ENCODE assay signal across 11 cellular contexts in the genomic region with DNA sequence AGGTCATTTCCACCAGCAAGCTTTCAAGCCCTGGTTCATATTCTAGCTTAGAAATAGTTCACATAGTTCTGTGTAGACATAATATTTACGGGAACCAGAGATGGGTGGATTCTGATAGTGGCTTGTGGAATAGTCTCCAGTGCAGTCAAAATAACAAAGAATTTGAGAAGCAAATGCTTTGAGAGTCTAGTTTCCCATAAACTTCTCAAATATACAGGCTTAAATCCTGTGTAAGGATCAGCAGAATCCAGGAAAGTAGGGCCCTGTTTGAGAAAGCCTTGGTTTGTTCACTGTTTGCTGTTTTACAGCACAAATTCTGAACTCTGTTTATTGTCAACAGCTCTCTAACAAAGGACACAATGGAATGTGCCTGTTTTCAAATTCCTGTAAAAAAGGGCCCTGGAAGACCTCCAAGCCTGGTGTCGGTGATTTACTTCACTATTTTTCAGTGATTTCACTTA. TPM values are rescaled to one million over a fixed set of nuclear protein-coding genes. Genes with fewer than 3 reads are reported as not detected.
DNase-seq lines count a peak whose midpoint lies in the region; ATAC-seq and TF ChIP-seq lines count a peak whose summit lies in the region.
"Had no signal": no experiment of that assay in that cellular context is flagged by ENCODE, and none has a peak within 500 bp of the region (broad histone marks: within the 10 kb centered on the region; RNA-seq: fewer than 3 reads in every experiment).

No MANE protein-coding gene starts in this region.

- no peak overlapping the region for H4K12ac ChIP-seq in trophoblast cell (ENCODE audit: low read depth, low read length)

- ATAC-seq in Right ventricle myocardium inferior (no peak), left cardiac atrium (peak; percentile 64 to 68)
- ATAC-seq: activated T-helper 17 cell treated with anti-CD3 and anti-CD28 coated beads, Interleukin-2, amount 50 U/mL, for 72 hours had no signal

- no peak overlapping the region for H2BK12ac ChIP-seq in trophoblast cell (ENCODE audit: low read length)

- H3K9me3 ChIP-seq in cardiac muscle cell (ENCODE audit: low read depth) (no peaks in the 10 kb centered on the region), trophoblast cell (ENCODE audit: insufficient read depth, low read depth, low read length) (no peaks in the 10 kb centered on the region), WERI-Rb-1 (ENCODE audit: severe bottlenecking) (no peaks in the 10 kb centered on the region)

- no peak overlapping the region for H2AFZ ChIP-seq in trophoblast cell (ENCODE audit: insufficient read depth, low read length, poor library complexity)

- H3K4me3 ChIP-seq in cardiac muscle cell = no peak overlapping the region
- H3K4me3 ChIP-seq in trophoblast cell (ENCODE audit: low read depth, low read length) = no peak overlapping the region
- H3K4me3 ChIP-seq in WERI-Rb-1 (ENCODE audit: low read depth, low read length) = no peak overlapping the region

- H2BK5ac ChIP-seq in trophoblast cell (ENCODE audit: low read depth, low read length, poor library complexity) = no peak overlapping the region

- peaks cover 31% of the 10 kb centered on the region for H3K79me1 ChIP-seq in trophoblast cell (ENCODE audit: low read length)

- H2BK120ac ChIP-seq in trophoblast cell (ENCODE audit: insufficient read depth, low read length, poor library complexity) = no peak overlapping the region

- H2AK5ac ChIP-seq in trophoblast cell (ENCODE audit: low read length) = no peak overlapping the region

- intact Hi-C loops in Right ventricle myocardium inferior (cut with DNase I) (no loop called here), left cardiac atrium (cut with DNase I) (no loop called here)

- TF ChIP-seq CTCF in cardiac muscle cell (IDR thresholded peaks at IDR 0.05; ENCODE audit: low read depth, low read length) (no peak), WERI-Rb-1 (IDR thresholded peaks at IDR 0.05; ENCODE audit: low read depth, low read length) (no peak)

- no peak overlapping the region for H3K9ac ChIP-seq in trophoblast cell (ENCODE audit: low read length)

- no peak overlapping the region for H3K4me2 ChIP-seq in trophoblast cell (ENCODE audit: low read length)

- H3K23ac ChIP-seq in trophoblast cell (ENCODE audit: low read length) = no peak overlapping the region

- no peak overlapping the region for H3K4ac ChIP-seq in trophoblast cell (ENCODE audit: low read depth, low read length)

- no CpG with 5 or more reads among the region's 2 CpGs for WGBS in trophoblast cell (ENCODE audit: extremely low coverage, insufficient coverage, insufficient read length)

- no peaks in the 10 kb centered on the region for H3K27me3 ChIP-seq in cardiac muscle cell
- H3K27me3 ChIP-seq in trophoblast cell (ENCODE audit: insufficient read depth, low read length) = no peaks in the 10 kb centered on the region
- H3K27me3 ChIP-seq in WERI-Rb-1 (ENCODE audit: insufficient read depth, low read depth, severe bottlenecking) = no peaks in the 10 kb centered on the region

- no peak overlapping the region for H3K14ac ChIP-seq in trophoblast cell (ENCODE audit: low read length)

- H4K91ac ChIP-seq in trophoblast cell (ENCODE audit: low read depth, low read length) = no peak overlapping the region

- no peaks in the 10 kb centered on the region for H3K36me3 ChIP-seq in cardiac muscle cell
- no peaks in the 10 kb centered on the region for H3K36me3 ChIP-seq in trophoblast cell (ENCODE audit: control insufficient read depth in 1 of 2, insufficient read depth in 2 of 2, low read length in 2 of 2)
- H3K36me3 ChIP-seq in WERI-Rb-1 = no peaks in the 10 kb centered on the region

- peak overlapping the region; percentile 81 for H3K27ac ChIP-seq in cardiac muscle cell
- peak overlapping the region; percentile 92 for H3K27ac ChIP-seq in trophoblast cell (ENCODE audit: low read depth, low read length)
- no peak overlapping the region for H3K27ac ChIP-seq in WERI-Rb-1

- H3K4me1 ChIP-seq in cardiac muscle cell (ENCODE audit: low read depth) (peaks cover 10% of the 10 kb centered on the region), trophoblast cell (ENCODE audit: control insufficient read depth in 1 of 2, insufficient read depth in 2 of 2, low read length in 2 of 2) (peaks cover 18 to 27% of the 10 kb centered on the region in 2 experiments)

- no peak overlapping the region for H4K8ac ChIP-seq in trophoblast cell (ENCODE audit: low read depth, low read length)

- H3K18ac ChIP-seq in trophoblast cell (ENCODE audit: low read length) = no peak overlapping the region

- DNase-seq in cardiac muscle cell (ENCODE audit: low read depth in 1 of 2, low spot score in 1 of 2) (peak in 1 of 2 donors; percentile 82), Right ventricle myocardium inferior (ENCODE audit: missing footprints) (no peak), left cardiac atrium (no peak), trophoblast cell (peak; percentile 25 to 88), WERI-Rb-1 (no peak), iPS-NIHi11 (ENCODE audit: low spot score) (no peak), NCI-H2029 (lab: John Stamatoyannopoulos, UW) (no peak)
- DNase-seq in stimulated activated CD4-positive, alpha-beta T cell treated with anti-CD3 and anti-CD28 coated beads, Interleukin-15, amount 100 ng/mL, for 24 hours = no peak
- DNase-seq: Karpas-422, NCI-H510A treated with DMSO at 0.1 percent for 48 hours had no signal

- H3K79me2 ChIP-seq in trophoblast cell (ENCODE audit: control insufficient read depth, insufficient read depth, low read length, poor library complexity) = peaks cover 7% of the 10 kb centered on the region

RNA-seq across cellular contexts. Expression of a gene that starts 11.5 kb away (rescaled TPM):
- 44.3 and 66.0 TPM in 2 replicates for total RNA-seq in cardiac muscle cell
- 45.3 and 55.3 TPM in 2 replicates for polyA plus RNA-seq in cardiac muscle cell
- 9.5 TPM for total RNA-seq in Right ventricle myocardium inferior
- total RNA-seq in left cardiac atrium = 100 to 1,000 TPM in 1 of 2 donors, 10 to 100 TPM in 1; 69.4 to 160 TPM
- 26.6 and 30.7 TPM in 2 replicates for polyA plus RNA-seq in trophoblast cell (2013)

Comparison
In these comparisons a context has a peak if more than half of its experiments do, and no peak if none do; other contexts are left out.
1. DNase-seq: peak in trophoblast cell (2 of 2); none in Right ventricle myocardium inferior (single experiment), left cardiac atrium (single experiment), WERI-Rb-1 (single experiment), iPS-NIHi11 (single experiment), stimulated activated CD4-positive, alpha-beta T cell treated with anti-CD3 and anti-CD28 coated beads, Interleukin-15, amount 100 ng/mL, for 24 hours (single experiment) and NCI-H2029 (single experiment).